In the genomic region with DNA sequence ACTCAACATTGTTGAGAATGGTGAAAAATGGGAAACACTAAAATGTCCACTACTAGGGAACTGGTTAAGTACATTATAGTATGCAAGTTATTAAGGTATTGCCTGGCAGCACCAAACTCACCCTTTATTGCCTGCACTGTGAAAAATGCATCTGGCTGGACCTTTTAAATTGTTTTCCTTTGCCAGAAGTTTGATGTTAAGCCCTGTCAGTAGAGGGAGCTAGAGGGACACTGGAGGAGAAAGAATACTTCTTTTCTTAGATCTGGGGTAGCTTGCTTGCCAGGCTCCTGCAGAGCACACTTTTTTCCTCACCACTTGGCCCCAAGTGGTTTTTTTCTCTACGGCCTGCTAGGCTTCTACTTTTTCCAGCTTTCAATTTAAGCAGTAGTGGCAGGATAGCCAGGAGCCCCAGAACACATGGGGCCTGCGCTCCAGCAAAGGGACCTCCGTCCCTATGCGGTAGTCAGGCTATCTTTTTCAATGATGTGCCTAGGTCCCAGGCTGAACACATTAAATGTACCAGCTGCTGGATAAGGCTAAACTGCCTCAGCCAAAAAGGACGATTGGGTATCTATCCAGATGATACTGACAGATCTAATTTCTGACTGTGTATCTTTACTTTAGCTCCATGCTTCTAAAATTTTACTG, we compare ENCODE assay signal across 8 cellular contexts. TPM values are rescaled to one million over a fixed set of nuclear protein-coding genes. Genes with fewer than 3 reads are reported as not detected.
DNase-seq lines count a peak whose midpoint lies in the region; ATAC-seq, FAIRE-seq and TF ChIP-seq lines count a peak whose summit lies in the region.

No MANE protein-coding gene starts in this region.

- WGBS in IMR-90 (ENCODE audit: extremely low coverage in 2 of 2, insufficient read length in 1 of 2), 2 experiments, result no CpG with 5 or more reads among the region's 5 CpGs

- no peaks in the 10 kb centered on the region for H3K79me2 ChIP-seq in keratinocyte (ENCODE audit: control insufficient read depth, insufficient read depth, low read length)

- no peak overlapping the region for H2AFZ ChIP-seq in IMR-90 (replicated peaks; ENCODE audit: low read length, poor library complexity)
- no peak overlapping the region for H2AFZ ChIP-seq in keratinocyte (ENCODE audit: control insufficient read depth, low read length)

- DNase-seq in DMS53 treated with DMSO at 0.1 percent for 48 hours (lab: John Stamatoyannopoulos, UW; ENCODE audit: unreplicated experiment) (peak; percentile 23), IMR-90 (peak; percentile 23), keratinocyte (ENCODE audit: low read depth, low spot score) (no peak), mesothelial cell of epicardium (ENCODE audit: low spot score in 2 of 2, unreplicated experiment in 2 of 2) (no peak), GM12892 (ENCODE audit: insufficient read length) (no peak)
- peak; percentile 19 for DNase-seq in T-helper 2 cell treated with Interferon-gamma antibody and Interleukin-4, amounts not matched to agents 5 μg/mL and 100 μg/mL, for 36 hours (ENCODE audit: low spot score)

- no peaks in the 10 kb centered on the region for H3K36me3 Mint-ChIP-seq in T-helper 2 cell treated with Interferon-gamma antibody and Interleukin-4, amounts not matched to agents 5 μg/mL and 100 μg/mL, for 36 hours (ENCODE audit: low read depth)
- H3K36me3 Mint-ChIP-seq in mesothelial cell of epicardium, result no peaks in the 10 kb centered on the region

- H2AK9ac ChIP-seq in IMR-90 (replicated peaks; ENCODE audit: low read depth, low read length, poor library complexity), result no peak overlapping the region

- TF ChIP-seq CTCF in IMR-90 (conservative IDR thresholded peaks at IDR 0.05; ENCODE audit: low read depth, low read length) (peak; percentile 44), keratinocyte (optimal IDR thresholded peaks at IDR 0.05 in 1 of 3, IDR thresholded peaks at IDR 0.05 in 1 of 3, conservative IDR thresholded peaks at IDR 0.05 in 1 of 3; ENCODE audit: extremely low read depth in 1 of 3, insufficient read depth in 2 of 3, low read length in 3 of 3) (peak; percentile 35 to 67 (median 60)), mesothelial cell of epicardium (IDR thresholded peaks at IDR 0.05; ENCODE audit: unreplicated experiment) (no peak)

- H4K8ac ChIP-seq in IMR-90 (ENCODE audit: low read depth in 2 of 2, low read length in 2 of 2), result no peak overlapping the region

- no peaks in the 10 kb centered on the region for H3K4me1 Mint-ChIP-seq in T-helper 2 cell treated with Interferon-gamma antibody and Interleukin-4, amounts not matched to agents 5 μg/mL and 100 μg/mL, for 36 hours (ENCODE audit: low read depth)
- H3K4me1 Mint-ChIP-seq in mesothelial cell of epicardium, result no peaks in the 10 kb centered on the region

- H3K36me3 ChIP-seq in IMR-90 (ENCODE audit: control insufficient read depth, insufficient read depth, low read length), result no peaks in the 10 kb centered on the region
- H3K36me3 ChIP-seq in keratinocyte (ENCODE audit: control insufficient read depth in 2 of 2, extremely low read depth in 1 of 2, insufficient read depth in 2 of 2, low read length in 2 of 2), result no peaks in the 10 kb centered on the region

- no peak overlapping the region for H3K4me3 Mint-ChIP-seq in T-helper 2 cell treated with Interferon-gamma antibody and Interleukin-4, amounts not matched to agents 5 μg/mL and 100 μg/mL, for 36 hours
- H3K4me3 Mint-ChIP-seq in mesothelial cell of epicardium, result no peak overlapping the region

- H3K79me1 ChIP-seq in IMR-90 (ENCODE audit: low read depth in 1 of 2, low read length in 2 of 2), result no peaks in the 10 kb centered on the region

- no peak overlapping the region for H3K14ac ChIP-seq in IMR-90 (replicated peaks; ENCODE audit: low read depth, low read length)

- no peak overlapping the region for H3K56ac ChIP-seq in IMR-90 (ENCODE audit: extremely low read depth, insufficient read depth, low read length)

- in situ Hi-C loops in IMR-90 (cut with MboI; ENCODE audit: low sequenced_read_pairs), result no loop called here

- no peak overlapping the region for H3K23ac ChIP-seq in IMR-90 (ENCODE audit: low read depth, low read length)

- peak; percentile 43 for TF ChIP-seq RAD21 in IMR-90 (IDR thresholded peaks at IDR 0.05; ENCODE audit: low read length)

- H2BK120ac ChIP-seq in IMR-90 (ENCODE audit: low read depth, low read length), result no peak overlapping the region

- no peak overlapping the region for H3K4ac ChIP-seq in IMR-90 (ENCODE audit: low read depth, low read length)

- peaks cover 3% of the 10 kb centered on the region for H3K9me3 Mint-ChIP-seq in T-helper 2 cell treated with Interferon-gamma antibody and Interleukin-4, amounts not matched to agents 5 μg/mL and 100 μg/mL, for 36 hours
- H3K9me3 Mint-ChIP-seq in mesothelial cell of epicardium, result no peaks in the 10 kb centered on the region

- H2BK20ac ChIP-seq in IMR-90 (ENCODE audit: low read depth, low read length), result no peak overlapping the region

- H2AK5ac ChIP-seq in IMR-90 (ENCODE audit: low read depth, low read length), result no peak overlapping the region

- no peak overlapping the region for H3K4me2 ChIP-seq in IMR-90 (ENCODE audit: low read depth, low read length)
- H3K4me2 ChIP-seq in keratinocyte (ENCODE audit: control insufficient read depth, extremely low read depth, insufficient read depth, low read depth, low read length), result no peak overlapping the region

- no peak overlapping the region for H3K27ac Mint-ChIP-seq in T-helper 2 cell treated with Interferon-gamma antibody and Interleukin-4, amounts not matched to agents 5 μg/mL and 100 μg/mL, for 36 hours
- no peak overlapping the region for H3K27ac Mint-ChIP-seq in mesothelial cell of epicardium

- CTCF ChIA-PET in IMR-90 (lab: Yijun Ruan, JAX), result interaction anchor here (0.5 to 1.0 kb wide), 2 partner anchors 175 to 225 kb away, joined by 3 to 4 read pairs; no protein-coding TSS in a partner anchor

- H2BK15ac ChIP-seq in IMR-90 (ENCODE audit: low read depth, low read length), result no peak overlapping the region

- H4K91ac ChIP-seq in IMR-90 (ENCODE audit: insufficient read depth, low read depth, low read length), result no peak overlapping the region

- peaks cover 3% of the 10 kb centered on the region for H3K27me3 Mint-ChIP-seq in T-helper 2 cell treated with Interferon-gamma antibody and Interleukin-4, amounts not matched to agents 5 μg/mL and 100 μg/mL, for 36 hours (ENCODE audit: low read depth)
- no peaks in the 10 kb centered on the region for H3K27me3 Mint-ChIP-seq in mesothelial cell of epicardium (ENCODE audit: low read depth)

- H4K20me1 ChIP-seq in IMR-90 (ENCODE audit: insufficient read depth, low read length) (no peaks in the 10 kb centered on the region), keratinocyte (ENCODE audit: control insufficient read depth, extremely low read depth, insufficient read depth, low read length) (no peaks in the 10 kb centered on the region)

- H3K27me3 ChIP-seq in IMR-90 (ENCODE audit: control insufficient read depth, insufficient read depth, low read length) (no peaks in the 10 kb centered on the region), keratinocyte (ENCODE audit: control insufficient read depth, extremely low read depth, insufficient read depth, low read length) (no peaks in the 10 kb centered on the region)

- FAIRE-seq in keratinocyte (lab: Jason Lieb, UNC), result no peak
- no peak for FAIRE-seq in GM12892 (lab: Jason Lieb, UNC)

- BruUV-seq in IMR-90 (replicated peaks; lab: Mats Ljungman, UMichigan), result no TSS peak

- dilution Hi-C loops in IMR-90 (cut with HindIII; ENCODE audit: low sequenced_read_pairs, unreplicated experiment), result no loop called here
- dilution Hi-C loops in keratinocyte (cut with MboI; ENCODE audit: extremely low pct_ligation_motif_present, low sequenced_read_pairs), result no loop called here

- ATAC-seq in IMR-90 (ENCODE audit: low read depth) (no peak), GM19397 (IDR thresholded peaks at IDR 0.05; ENCODE audit: unreplicated experiment) (no peak), GM21528 (IDR thresholded peaks at IDR 0.05; ENCODE audit: low FRiP score, unreplicated experiment) (no peak)

- H3K4me1 ChIP-seq in IMR-90 (ENCODE audit: control insufficient read depth, insufficient read depth, low read length) (no peaks in the 10 kb centered on the region), keratinocyte (ENCODE audit: control insufficient read depth, extremely low read depth, insufficient read depth, low read length) (no peaks in the 10 kb centered on the region)

- H3K9ac ChIP-seq in IMR-90 (ENCODE audit: low read depth, low read length) (no peak overlapping the region), keratinocyte (ENCODE audit: control insufficient read depth, extremely low read depth, insufficient read depth, low read length) (no peak overlapping the region)

- intact Hi-C loops in IMR-90 (cut with micrococcal nuclease), result no loop called here

- TF ChIP-seq POLR2A in IMR-90 (IDR thresholded peaks at IDR 0.05; ENCODE audit: low read depth, low read length) (no peak), GM12892 (IDR thresholded peaks at IDR 0.05; ENCODE audit: low read depth, low read length) (no peak)

- POLR2A ChIA-PET in IMR-90 (lab: Charles Lee; ENCODE audit: unreplicated experiment), result no interaction called here

- H4K5ac ChIP-seq in IMR-90 (ENCODE audit: low read depth, low read length), result no peak overlapping the region

- H3K9me1 ChIP-seq in IMR-90 (ENCODE audit: insufficient read depth, low read length) (no peaks in the 10 kb centered on the region), keratinocyte (ENCODE audit: control insufficient read depth, extremely low read depth, insufficient read depth, low read length) (no peaks in the 10 kb centered on the region)

- no peak overlapping the region for H3K27ac ChIP-seq in IMR-90 (ENCODE audit: insufficient read depth, low read length)
- no peak overlapping the region for H3K27ac ChIP-seq in keratinocyte (ENCODE audit: control insufficient read depth, insufficient read depth, low read length)

- H3K18ac ChIP-seq in IMR-90 (ENCODE audit: low read depth, low read length), result no peak overlapping the region

- H2BK5ac ChIP-seq in IMR-90 (ENCODE audit: low read depth, low read length, poor library complexity, severe bottlenecking), result no peak overlapping the region

- H3K9me3 ChIP-seq in IMR-90 (ENCODE audit: control insufficient read depth, insufficient read depth, low read length) (no peaks in the 10 kb centered on the region), keratinocyte (ENCODE audit: control insufficient read depth, low read depth, low read length) (no peaks in the 10 kb centered on the region)

- no peak overlapping the region for H3K4me3 ChIP-seq in IMR-90 (ENCODE audit: insufficient read depth, low read depth, low read length)
- no peak overlapping the region for H3K4me3 ChIP-seq in keratinocyte (ENCODE audit: control insufficient read depth in 2 of 3, extremely low read depth in 1 of 3, insufficient read depth in 2 of 3, low read depth in 1 of 3, low read length in 3 of 3)

RNA-seq across cellular contexts. Expression of gene HABP4, which starts 8.0 kb away (rescaled TPM):
- 5.2 and 10.3 TPM in 2 replicates for total RNA-seq in IMR-90 (2012; rRNA removed)
- polyA plus RNA-seq in IMR-90 (2012; rRNA removed), result 9.4 and 10.6 TPM in 2 replicates
- 4.1 and 5.5 TPM in 2 replicates for polyA plus RNA-seq in IMR-90 (2012; cell fraction: cytosol; rRNA removed)
- 3.7 and 9.3 TPM in 2 replicates for polyA plus RNA-seq in IMR-90 (2012; cell fraction: nucleus; rRNA removed; ENCODE audit: low replicate concordance)
- 4.5 to 7.7 TPM (median 6.8 TPM) in 3 replicates for polyA plus RNA-seq in keratinocyte
- 10.8 TPM for polyA plus RNA-seq in keratinocyte (2011; ENCODE audit: low read depth)
- 6.6 and 8.4 TPM in 2 replicates for polyA plus RNA-seq in keratinocyte (2011; cell fraction: cytosol; rRNA removed)
- polyA plus RNA-seq in keratinocyte (2011; cell fraction: nucleus; rRNA removed), result 6.3 and 8.0 TPM in 2 replicates
- 8.4 and 9.3 TPM in 2 replicates for polyA plus RNA-seq in keratinocyte (2012; ENCODE audit: low replicate concordance)
- polyA minus RNA-seq in keratinocyte, result 1.0 to 3.3 TPM (median 2.6 TPM) in 3 replicates
- polyA minus RNA-seq in keratinocyte (2011; cell fraction: cytosol; rRNA and poly(A)+ RNA removed), result 4.6 TPM
- polyA minus RNA-seq in keratinocyte (2011; cell fraction: nucleus; rRNA and poly(A)+ RNA removed), result 1.4 and 1.9 TPM in 2 replicates
- 14.8 to 15.5 TPM (median 15.4 TPM) in 3 replicates for total RNA-seq in mesothelial cell of epicardium
- polyA plus RNA-seq in GM12892 (2012; ENCODE audit: missing spikeins), result 3.2 TPM

RNA-seq across cellular contexts. Expression of gene ZNF367, which starts 23.8 kb away (rescaled TPM):
- total RNA-seq in IMR-90 (2012; rRNA removed) (2.7 and 4.7 TPM in 2 replicates), mesothelial cell of epicardium (4.4 to 4.9 TPM (median 4.5 TPM) in 3 replicates)
- polyA plus RNA-seq in IMR-90 (2012; rRNA removed) (1.0 and 1.1 TPM in 2 replicates), keratinocyte (0.35 to 2.2 TPM (median 2.0 TPM) in 3 replicates)
- 0.43 and 0.64 TPM in 2 replicates for polyA plus RNA-seq in IMR-90 (2012; cell fraction: cytosol; rRNA removed)
- 0.66 and 1.1 TPM in 2 replicates for polyA plus RNA-seq in IMR-90 (2012; cell fraction: nucleus; rRNA removed; ENCODE audit: low replicate concordance)
- 0.27 TPM for polyA plus RNA-seq in keratinocyte (2011; ENCODE audit: low read depth)
- 0.32 and 0.60 TPM in 2 replicates for polyA plus RNA-seq in keratinocyte (2011; cell fraction: cytosol; rRNA removed)
- polyA plus RNA-seq in keratinocyte (2011; cell fraction: nucleus; rRNA removed), result 0.28 and 0.52 TPM in 2 replicates
- polyA plus RNA-seq in keratinocyte (2012; ENCODE audit: low replicate concordance), result 0.23 and 2.7 TPM in 2 replicates
- polyA minus RNA-seq in keratinocyte, result 0.16 to 1.7 TPM (median 1.5 TPM) in 3 replicates
- polyA minus RNA-seq in keratinocyte (2011; cell fraction: cytosol; rRNA and poly(A)+ RNA removed), result 1.5 TPM
- 0.21 and 1.2 TPM in 2 replicates for polyA minus RNA-seq in keratinocyte (2011; cell fraction: nucleus; rRNA and poly(A)+ RNA removed)
- polyA plus RNA-seq in GM12892 (2012; ENCODE audit: missing spikeins), result 8.0 TPM

RNA-seq across cellular contexts. Expression of gene SLC35D2, which starts 58.4 kb away (rescaled TPM):
- 9.7 and 11.4 TPM in 2 replicates for total RNA-seq in IMR-90 (2012; rRNA removed)
- 10.0 and 11.8 TPM in 2 replicates for polyA plus RNA-seq in IMR-90 (2012; rRNA removed)
- polyA plus RNA-seq in IMR-90 (2012; cell fraction: cytosol; rRNA removed), result 4.5 and 4.6 TPM in 2 replicates
- 2.9 and 11.8 TPM in 2 replicates for polyA plus RNA-seq in IMR-90 (2012; cell fraction: nucleus; rRNA removed; ENCODE audit: low replicate concordance)
- 12.4 to 20.4 TPM (median 19.8 TPM) in 3 replicates for polyA plus RNA-seq in keratinocyte
- polyA plus RNA-seq in keratinocyte (2011; ENCODE audit: low read depth), result 6.6 TPM
- polyA plus RNA-seq in keratinocyte (2011; cell fraction: cytosol; rRNA removed), result 18.3 and 30.7 TPM in 2 replicates
- polyA plus RNA-seq in keratinocyte (2011; cell fraction: nucleus; rRNA removed), result 14.2 and 18.8 TPM in 2 replicates
- 16.3 and 21.8 TPM in 2 replicates for polyA plus RNA-seq in keratinocyte (2012; ENCODE audit: low replicate concordance)
- 5.7 to 17.3 TPM (median 5.9 TPM) in 3 replicates for polyA minus RNA-seq in keratinocyte
- polyA minus RNA-seq in keratinocyte (2011; cell fraction: cytosol; rRNA and poly(A)+ RNA removed), result 8.6 TPM
- polyA minus RNA-seq in keratinocyte (2011; cell fraction: nucleus; rRNA and poly(A)+ RNA removed), result 6.9 and 11.1 TPM in 2 replicates
- 21.0 to 22.2 TPM (median 22.0 TPM) in 3 replicates for total RNA-seq in mesothelial cell of epicardium
- 8.5 TPM for polyA plus RNA-seq in GM12892 (2012; ENCODE audit: missing spikeins)

Comparison
In these comparisons a context has a peak if more than half of its experiments do, and no peak if none do; other contexts are left out.
1. DNase-seq: peak in DMS53 treated with DMSO at 0.1 percent for 48 hours (single experiment), IMR-90 (single experiment) and T-helper 2 cell treated with Interferon-gamma antibody and Interleukin-4, amounts not matched to agents 5 μg/mL and 100 μg/mL, for 36 hours (single experiment); none in keratinocyte (single experiment), mesothelial cell of epicardium (0 of 2) and GM12892 (single experiment).